Comparison of ENCODE assay signal across 8 cellular contexts in genomic region chr7:50793115-50793946, GRCh38. TPM values are rescaled to one million over a fixed set of nuclear protein-coding genes. Genes with fewer than 3 reads are reported as not detected.
DNase-seq lines count a peak whose midpoint lies in the region; ATAC-seq and TF ChIP-seq lines count a peak whose summit lies in the region.

No MANE protein-coding gene starts in this region.

- WGBS in lung, 2 donors: 1% methylated on average over 69 to 113 of the region's 113 CpGs

- no peak for ATAC-seq in activated B cell treated with CpG ODN at 0.5 μM for 24 hours (ENCODE audit: low read depth)
- peak; percentile 57 for ATAC-seq in effector memory CD8-positive, alpha-beta T cell (replicated peaks)
- peak; percentile 66 for ATAC-seq in lung (ENCODE audit: insufficient read depth, low FRiP score)
- peak; percentile 62 for ATAC-seq in thoracic aorta (ENCODE audit: insufficient number of reproducible peaks, low FRiP score, low read depth)
- ATAC-seq in GM19463 (IDR thresholded peaks at IDR 0.05; ENCODE audit: unreplicated experiment): no peak

- DNase-seq in CD8-positive, alpha-beta memory T cell: peak in 2 of 5 donors; percentile 6 to 25
- DNase-seq in LoVo (ENCODE audit: low spot score) (peak; percentile 79), activated B cell treated with CpG ODN at 0.5 μM for 24 hours (no peak), lung (ENCODE audit: low spot score) (peak; percentile 72), thoracic aorta (ENCODE audit: low spot score) (no peak), GM19240 (ENCODE audit: insufficient read length, low spot score) (no peak)
- DNase-seq in effector memory CD8-positive, alpha-beta T cell: no peak

- H3K4me1 ChIP-seq in CD8-positive, alpha-beta memory T cell (ENCODE audit: insufficient read depth, low read length): peaks cover 6% of the 10 kb centered on the region
- H3K4me1 ChIP-seq in lung (ENCODE audit: control insufficient read depth in 2 of 2, insufficient read depth in 2 of 2, low read length in 2 of 2) (peaks cover 8 to 18% of the 10 kb centered on the region in 2 donors), thoracic aorta (ENCODE audit: control insufficient read depth in 1 of 2, low read depth in 2 of 2) (peaks cover 14 to 24% of the 10 kb centered on the region in 2 donors)

- peak overlapping the region in 6 of 7 donors; percentile 67 to 87 (median 78) for H3K4me3 Mint-ChIP-seq in CD8-positive, alpha-beta memory T cell
- peak overlapping the region; percentile 32 for H3K4me3 Mint-ChIP-seq in activated B cell treated with CpG ODN at 0.5 μM for 24 hours
- peak overlapping the region; percentile 51 to 65 for H3K4me3 Mint-ChIP-seq in effector memory CD8-positive, alpha-beta T cell

- no peak overlapping the region for H3K27ac Mint-ChIP-seq in CD8-positive, alpha-beta memory T cell
- no peak overlapping the region for H3K27ac Mint-ChIP-seq in activated B cell treated with CpG ODN at 0.5 μM for 24 hours
- H3K27ac Mint-ChIP-seq in effector memory CD8-positive, alpha-beta T cell: no peak overlapping the region

- peaks cover 11% of the 10 kb centered on the region for H3K27me3 ChIP-seq in CD8-positive, alpha-beta memory T cell (ENCODE audit: insufficient read depth, low read length, poor library complexity, severe bottlenecking)
- H3K27me3 ChIP-seq in lung (ENCODE audit: control insufficient read depth, insufficient read depth) (no peaks in the 10 kb centered on the region), thoracic aorta (replicated peaks; ENCODE audit: insufficient read depth) (no peaks in the 10 kb centered on the region)

- H3K36me3 ChIP-seq in CD8-positive, alpha-beta memory T cell (ENCODE audit: insufficient read depth, low read length): no peaks in the 10 kb centered on the region
- H3K36me3 ChIP-seq in lung (ENCODE audit: control insufficient read depth in 2 of 2, insufficient read depth in 2 of 2, low read length in 2 of 2) (no peaks in the 10 kb centered on the region), thoracic aorta (no peaks in the 10 kb centered on the region)

- H3K4me1 Mint-ChIP-seq in CD8-positive, alpha-beta memory T cell: peaks cover 5 to 14% (median 9%) of the 10 kb centered on the region in 3 donors
- peaks cover 12% of the 10 kb centered on the region for H3K4me1 Mint-ChIP-seq in activated B cell treated with CpG ODN at 0.5 μM for 24 hours
- H3K4me1 Mint-ChIP-seq in effector memory CD8-positive, alpha-beta T cell (ENCODE audit: low read depth in 2 of 2): peaks cover 2 to 3% of the 10 kb centered on the region in 2 donors

- no peaks in the 10 kb centered on the region for H3K9me3 ChIP-seq in CD8-positive, alpha-beta memory T cell (ENCODE audit: low read length)
- H3K9me3 ChIP-seq in lung (ENCODE audit: control insufficient read depth in 2 of 2, insufficient read depth in 1 of 2, low read length in 1 of 2) (peaks cover 0 to 2% of the 10 kb centered on the region in 2 donors), thoracic aorta (no peaks in the 10 kb centered on the region)

- peaks cover 0 to 2% (median 0%) of the 10 kb centered on the region in 3 donors for H3K36me3 Mint-ChIP-seq in CD8-positive, alpha-beta memory T cell
- H3K36me3 Mint-ChIP-seq in activated B cell treated with CpG ODN at 0.5 μM for 24 hours (ENCODE audit: low read depth): no peaks in the 10 kb centered on the region
- no peaks in the 10 kb centered on the region for H3K36me3 Mint-ChIP-seq in effector memory CD8-positive, alpha-beta T cell (ENCODE audit: insufficient read depth)

- H3K4me3 ChIP-seq in CD8-positive, alpha-beta memory T cell (ENCODE audit: low read length): no peak overlapping the region
- H3K4me3 ChIP-seq in lung (peak overlapping the region; percentile 65), thoracic aorta (peak overlapping the region; percentile 73)

- CTCF ChIA-PET in CD8-positive, alpha-beta memory T cell (lab: Charles Lee): no interaction called here
- CTCF ChIA-PET in activated B cell treated with CpG ODN at 0.5 μM for 24 hours (lab: Charles Lee): no interaction called here

- peaks cover 59 to 71% of the 10 kb centered on the region in 2 donors for H3K27me3 Mint-ChIP-seq in CD8-positive, alpha-beta memory T cell
- peaks cover 53% of the 10 kb centered on the region for H3K27me3 Mint-ChIP-seq in activated B cell treated with CpG ODN at 0.5 μM for 24 hours
- peaks cover 44 to 79% of the 10 kb centered on the region in 2 donors for H3K27me3 Mint-ChIP-seq in effector memory CD8-positive, alpha-beta T cell

- POLR2A ChIA-PET in CD8-positive, alpha-beta memory T cell (lab: Charles Lee): no interaction called here
- POLR2A ChIA-PET in activated B cell treated with CpG ODN at 0.5 μM for 24 hours (lab: Charles Lee): no interaction called here

- peaks cover 0 to 11% (median 5%) of the 10 kb centered on the region in 5 donors for H3K9me3 Mint-ChIP-seq in CD8-positive, alpha-beta memory T cell
- peaks cover 4% of the 10 kb centered on the region for H3K9me3 Mint-ChIP-seq in activated B cell treated with CpG ODN at 0.5 μM for 24 hours
- H3K9me3 Mint-ChIP-seq in effector memory CD8-positive, alpha-beta T cell: peaks cover 0 to 1% of the 10 kb centered on the region in 2 donors

- intact Hi-C loops in activated B cell treated with CpG ODN at 0.5 μM for 24 hours (cut with micrococcal nuclease): no loop called here

- H3K27ac ChIP-seq in CD8-positive, alpha-beta memory T cell (ENCODE audit: low read depth, low read length): no peak overlapping the region
- H3K27ac ChIP-seq in lung (ENCODE audit: low read depth in 1 of 2, low read length in 1 of 2): peak overlapping the region; percentile 87 to 92
- peak overlapping the region; percentile 72 to 75 for H3K27ac ChIP-seq in thoracic aorta

- TF ChIP-seq CTCF in activated B cell treated with CpG ODN at 0.5 μM for 24 hours (IDR thresholded peaks at IDR 0.05) (no peak), lung (IDR thresholded peaks at IDR 0.05; ENCODE audit: control extremely low read depth, extremely low read depth) (no peak), thoracic aorta (IDR thresholded peaks at IDR 0.05) (no peak)

RNA-seq across cellular contexts. Expression of gene GRB10, which starts 10.6 kb away (rescaled TPM):
- under 1 TPM; 0.20 TPM for total RNA-seq in CD8-positive, alpha-beta memory T cell
- 0.49 TPM for polyA plus RNA-seq in CD8-positive, alpha-beta memory T cell
- total RNA-seq in activated B cell treated with CpG ODN at 0.5 μM for 24 hours (not detected in 2 replicates), lung (10 to 100 TPM; 57.4 to 68.6 TPM), thoracic aorta (100 to 1,000 TPM in 1 of 2 donors, 10 to 100 TPM in 1; 59.2 to 104 TPM)
- polyA plus RNA-seq in lung: 10 to 100 TPM; 11.6 to 24.6 TPM

Comparison
In these comparisons a context has a peak if more than half of its experiments do, and no peak if none do; other contexts are left out.
1. DNase-seq: peak in LoVo (single experiment) and lung (single experiment); none in activated B cell treated with CpG ODN at 0.5 μM for 24 hours (single experiment), effector memory CD8-positive, alpha-beta T cell (0 of 3), thoracic aorta (single experiment) and GM19240 (single experiment).
2. ATAC-seq: peak in effector memory CD8-positive, alpha-beta T cell (single experiment), lung (single experiment) and thoracic aorta (single experiment); none in activated B cell treated with CpG ODN at 0.5 μM for 24 hours (single experiment) and GM19463 (single experiment).
3. RNA of gene GRB10, which starts 10.6 kb away (total RNA-seq): 59.2 to 104 TPM in thoracic aorta and 57.4 to 68.6 TPM in lung; 0.20 TPM in CD8-positive, alpha-beta memory T cell and not detected in activated B cell treated with CpG ODN at 0.5 μM for 24 hours; every median in the first group is over 10 times any median in the second.
4. Peak in every context shown above with its lines, with median percentiles within 50 percentile points of each other: H3K4me3 Mint-ChIP-seq.